ENCODE assay signal across 8 cellular contexts in the genomic region with DNA sequence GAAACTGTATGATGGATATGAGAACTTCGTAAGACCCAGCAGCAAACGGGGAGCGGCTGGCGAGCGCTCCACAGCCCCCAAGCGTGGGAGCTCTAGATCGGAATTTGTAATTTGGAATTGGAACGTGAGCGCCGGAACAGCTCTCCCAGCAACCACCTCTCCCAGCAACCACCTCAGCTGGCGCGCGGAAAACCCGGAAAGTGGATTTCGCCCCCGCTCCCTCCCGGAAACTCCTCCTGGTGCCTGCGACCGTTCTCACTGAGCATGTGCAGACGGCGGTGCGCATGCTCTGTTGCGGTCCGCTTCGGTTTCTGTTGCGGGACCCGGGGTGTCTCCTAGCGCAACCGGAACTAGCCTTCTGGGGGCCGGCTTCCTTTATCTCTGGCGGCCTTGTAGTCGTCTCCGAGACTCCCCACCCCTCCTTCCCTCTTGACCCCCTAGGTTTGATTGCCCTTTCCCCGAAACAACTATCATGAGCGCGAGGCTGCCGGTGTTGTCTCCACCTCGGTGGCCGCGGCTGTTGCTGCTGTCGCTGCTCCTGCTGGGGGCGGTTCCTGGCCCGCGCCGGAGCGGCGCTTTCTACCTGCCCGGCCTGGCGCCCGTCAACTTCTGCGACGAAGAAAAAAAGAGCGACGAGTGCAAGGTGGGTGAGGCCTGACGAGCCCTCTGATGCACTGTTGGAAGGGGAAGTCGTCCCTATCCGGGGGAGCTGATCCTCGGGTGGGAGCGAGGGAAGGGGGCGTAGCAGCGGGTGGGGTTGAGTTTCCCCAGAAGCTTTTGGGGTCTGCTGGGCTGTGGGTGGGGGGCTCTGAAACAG. TPM values are rescaled to one million over a fixed set of nuclear protein-coding genes. Genes with fewer than 3 reads are reported as not detected.
DNase-seq lines count a peak whose midpoint lies in the region; ATAC-seq lines count a peak whose summit lies in the region.

Gene TM9SF2, plus strand, starts transcription at position 338 of the 817 bp plus-strand sequence. Its CDS starts 135 bp downstream, at position 473.

- H3K4me3 ChIP-seq in NT2/D1 (ENCODE audit: insufficient read length, low read depth), result peak within 1 kb of the TSS; percentile 90
- peak within 1 kb of the TSS; percentile 94 for H3K4me3 ChIP-seq in endocrine pancreas (ENCODE audit: control insufficient read depth, insufficient read depth, low read length)
- H3K4me3 ChIP-seq in mesendoderm (ENCODE audit: low read length), result peak within 1 kb of the TSS; percentile 95

- H3K9ac ChIP-seq in NT2/D1 (ENCODE audit: insufficient read length, low read depth) (peak within 1 kb of the TSS; percentile 88), endocrine pancreas (ENCODE audit: control insufficient read depth, insufficient read depth, low read length) (peak within 1 kb of the TSS; percentile 49), mesendoderm (ENCODE audit: low read length) (peak within 1 kb of the TSS; percentile 94)

- H3K27me3 ChIP-seq in NT2/D1 (ENCODE audit: insufficient read depth, insufficient read length) (no peaks in the 10 kb centered on the region), endocrine pancreas (ENCODE audit: control insufficient read depth, insufficient read depth, low read length) (no peaks in the 10 kb centered on the region), mesendoderm (ENCODE audit: insufficient read depth, low read length, poor library complexity) (no peaks in the 10 kb centered on the region)

- no peaks in the 10 kb centered on the region for H3K9me3 Mint-ChIP-seq in activated CD8-positive, alpha-beta memory T cell treated with anti-CD3 and anti-CD28 coated beads, Interleukin-2, amount 10 ng/mL, durations not matched to agents 7 days and 5 days (ENCODE audit: low read depth)

- H2AK5ac ChIP-seq in mesendoderm (ENCODE audit: low read length), result peak within 1 kb of the TSS; percentile 90

- DNase-seq in COLO829 (ENCODE audit: low spot score) (peak; percentile 98), HUDEP-2 (lab: John Stamatoyannopoulos, UW; ENCODE audit: unreplicated experiment in 76 of 76) (peak; percentile 51 to 96 (median 90)), NT2/D1 (ENCODE audit: low read depth, low spot score) (peak; percentile 97), mesendoderm (peak; percentile 99)
- DNase-seq in activated CD8-positive, alpha-beta memory T cell treated with anti-CD3 and anti-CD28 coated beads, Interleukin-2, amount 10 ng/mL, durations not matched to agents 7 days and 5 days, result peak; percentile 98
- DNase-seq in stimulated activated CD8-positive, alpha-beta memory T cell treated with anti-CD3 and anti-CD28 coated beads, Interleukin-15, amount 100 ng/mL, for 1 hour (ENCODE audit: low read depth), result peak; percentile 94

- H3K36me3 Mint-ChIP-seq in activated CD8-positive, alpha-beta memory T cell treated with anti-CD3 and anti-CD28 coated beads, Interleukin-2, amount 10 ng/mL, durations not matched to agents 7 days and 5 days, result peaks cover 13% of the 10 kb centered on the region

- CTCF ChIA-PET in activated CD8-positive, alpha-beta memory T cell treated with anti-CD3 and anti-CD28 coated beads, Interleukin-2, amount 10 ng/mL, durations not matched to agents 7 days and 5 days (lab: Charles Lee), result interaction anchor here (0.7 to 2.5 kb wide), 12 partner anchors 18 to 235 kb away, joined by 3 to 11 read pairs (median 4); no protein-coding TSS in a partner anchor

- peaks cover 71% of the 10 kb centered on the region for H3K4me1 Mint-ChIP-seq in activated CD8-positive, alpha-beta memory T cell treated with anti-CD3 and anti-CD28 coated beads, Interleukin-2, amount 10 ng/mL, durations not matched to agents 7 days and 5 days

- peak within 1 kb of the TSS; percentile 96 for H3K27ac Mint-ChIP-seq in activated CD8-positive, alpha-beta memory T cell treated with anti-CD3 and anti-CD28 coated beads, Interleukin-2, amount 10 ng/mL, durations not matched to agents 7 days and 5 days

- no peak within 1 kb of the TSS for H2BK15ac ChIP-seq in mesendoderm (replicated peaks; ENCODE audit: low read depth)

- peaks cover 1% of the 10 kb centered on the region for H3K79me1 ChIP-seq in mesendoderm (ENCODE audit: low read length)

- peak within 1 kb of the TSS; percentile 97 for H3K56ac ChIP-seq in mesendoderm (ENCODE audit: low read length)

- H3K4me3 Mint-ChIP-seq in activated CD8-positive, alpha-beta memory T cell treated with anti-CD3 and anti-CD28 coated beads, Interleukin-2, amount 10 ng/mL, durations not matched to agents 7 days and 5 days, result peak within 1 kb of the TSS; percentile 97

- peak within 1 kb of the TSS; percentile 34 for H2BK5ac ChIP-seq in mesendoderm (ENCODE audit: low read length)

- WGBS in mesendoderm (ENCODE audit: extremely low coverage, insufficient coverage, low lambda C conversion rate), result no CpG with 5 or more reads among the region's 61 CpGs

- ATAC-seq in GM21367 (IDR thresholded peaks at IDR 0.05; ENCODE audit: unreplicated experiment), result peak; percentile 42
- ATAC-seq in activated CD8-positive, alpha-beta memory T cell treated with anti-CD3 and anti-CD28 coated beads, Interleukin-2, amount 10 ng/mL, durations not matched to agents 7 days and 5 days, result peak; percentile 67

- H3K79me2 ChIP-seq in mesendoderm (ENCODE audit: control insufficient read depth, insufficient read depth, low read length), result peaks cover 23% of the 10 kb centered on the region

- H3K36me3 ChIP-seq in NT2/D1 (ENCODE audit: insufficient read depth, insufficient read length, low read length) (peaks cover 3% of the 10 kb centered on the region), endocrine pancreas (ENCODE audit: control insufficient read depth, insufficient read depth, low read length) (no peaks in the 10 kb centered on the region), mesendoderm (ENCODE audit: control insufficient read depth, insufficient read depth, low read length) (no peaks in the 10 kb centered on the region)

- peak within 1 kb of the TSS; percentile 17 for H3K18ac ChIP-seq in mesendoderm (ENCODE audit: low read length)

- H3K4me2 ChIP-seq in mesendoderm (ENCODE audit: low read length), result peak within 1 kb of the TSS; percentile 89

- H2BK120ac ChIP-seq in mesendoderm (ENCODE audit: low read depth, low read length), result no peak within 1 kb of the TSS

- H3K27me3 Mint-ChIP-seq in activated CD8-positive, alpha-beta memory T cell treated with anti-CD3 and anti-CD28 coated beads, Interleukin-2, amount 10 ng/mL, durations not matched to agents 7 days and 5 days, result no peaks in the 10 kb centered on the region

- H3K4me1 ChIP-seq in NT2/D1 (ENCODE audit: insufficient read depth, insufficient read length), result no peaks in the 10 kb centered on the region
- peaks cover 23% of the 10 kb centered on the region for H3K4me1 ChIP-seq in endocrine pancreas (ENCODE audit: control insufficient read depth, insufficient read depth, low read length)
- peaks cover 5% of the 10 kb centered on the region for H3K4me1 ChIP-seq in mesendoderm (ENCODE audit: control insufficient read depth, low read depth, low read length)

- H3K27ac ChIP-seq in mesendoderm (ENCODE audit: low read depth, low read length), result peak within 1 kb of the TSS; percentile 9

- no peak within 1 kb of the TSS for H4K8ac ChIP-seq in mesendoderm (ENCODE audit: low read depth, low read length)

- peak within 1 kb of the TSS; percentile 47 for H4K5ac ChIP-seq in mesendoderm (ENCODE audit: low read length)

- peak within 1 kb of the TSS; percentile 9 for H3K4ac ChIP-seq in mesendoderm (ENCODE audit: low read depth, low read length)

- H3K9me3 ChIP-seq in NT2/D1 (ENCODE audit: insufficient read depth, low read length) (no peaks in the 10 kb centered on the region; the same call in 1 of the 2 replicates), endocrine pancreas (ENCODE audit: control insufficient read depth, low read length) (no peaks in the 10 kb centered on the region)

- H3K23ac ChIP-seq in mesendoderm (ENCODE audit: low read length), result no peak within 1 kb of the TSS

RNA-seq across cellular contexts. Expression of gene TM9SF2, which starts in this region (rescaled TPM):
- total RNA-seq in activated CD8-positive, alpha-beta memory T cell treated with anti-CD3 and anti-CD28 coated beads, Interleukin-2, amount 10 ng/mL, durations not matched to agents 7 days and 5 days, result 10 to 100 TPM; 67.9 to 79.4 TPM
- 71.2 TPM for polyA plus RNA-seq in mesendoderm (2013, experiment 1 of 2)
- polyA plus RNA-seq in mesendoderm (2013, experiment 2 of 2), result 70.4 TPM

Comparison
In these comparisons a context has a peak if more than half of its experiments do, and no peak if none do; other contexts are left out.
1. Peak in every context shown above with its lines: DNase-seq, ATAC-seq, H3K4me3 ChIP-seq and H3K27ac ChIP-seq.